ENCODE assay signal across 1 cellular context in the genomic region with DNA sequence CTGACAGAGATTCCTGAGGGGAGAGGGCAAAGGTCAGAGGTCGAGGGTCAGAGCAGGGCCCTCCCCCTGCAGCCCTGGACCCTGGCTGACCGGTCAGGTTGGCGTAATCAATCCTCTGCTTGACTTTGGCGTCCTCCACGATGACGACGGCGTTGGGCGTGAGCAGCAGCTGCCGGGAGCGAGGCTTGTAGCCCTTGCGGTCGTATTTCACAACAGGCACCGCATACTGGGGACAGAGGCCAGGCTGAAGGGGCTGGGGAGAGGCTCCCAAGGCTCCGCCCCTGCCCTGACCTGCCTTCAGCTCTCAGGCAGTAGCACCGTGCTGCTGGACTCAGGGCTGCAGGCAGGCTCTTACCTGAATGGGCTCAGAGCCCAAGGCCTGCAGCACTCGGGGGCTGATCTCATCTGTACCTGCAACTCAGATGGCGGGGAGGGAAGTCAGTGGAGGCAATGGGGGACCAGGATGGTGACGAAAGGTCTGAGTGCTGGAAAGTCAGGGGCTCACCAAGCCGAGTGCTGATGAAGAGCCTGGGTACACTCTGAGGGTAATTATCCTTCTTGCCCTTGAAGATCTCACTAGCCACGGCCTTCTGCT.
TF ChIP-seq lines count a peak whose summit lies in the region.

No MANE protein-coding gene starts in this region.

TF ChIP-seq in HepG2, 621 proteins besides CTCF, POLR2A, EP300 and RAD21 (continued from another document and continues in another):
- TF ChIP-seq, protein P1, sequence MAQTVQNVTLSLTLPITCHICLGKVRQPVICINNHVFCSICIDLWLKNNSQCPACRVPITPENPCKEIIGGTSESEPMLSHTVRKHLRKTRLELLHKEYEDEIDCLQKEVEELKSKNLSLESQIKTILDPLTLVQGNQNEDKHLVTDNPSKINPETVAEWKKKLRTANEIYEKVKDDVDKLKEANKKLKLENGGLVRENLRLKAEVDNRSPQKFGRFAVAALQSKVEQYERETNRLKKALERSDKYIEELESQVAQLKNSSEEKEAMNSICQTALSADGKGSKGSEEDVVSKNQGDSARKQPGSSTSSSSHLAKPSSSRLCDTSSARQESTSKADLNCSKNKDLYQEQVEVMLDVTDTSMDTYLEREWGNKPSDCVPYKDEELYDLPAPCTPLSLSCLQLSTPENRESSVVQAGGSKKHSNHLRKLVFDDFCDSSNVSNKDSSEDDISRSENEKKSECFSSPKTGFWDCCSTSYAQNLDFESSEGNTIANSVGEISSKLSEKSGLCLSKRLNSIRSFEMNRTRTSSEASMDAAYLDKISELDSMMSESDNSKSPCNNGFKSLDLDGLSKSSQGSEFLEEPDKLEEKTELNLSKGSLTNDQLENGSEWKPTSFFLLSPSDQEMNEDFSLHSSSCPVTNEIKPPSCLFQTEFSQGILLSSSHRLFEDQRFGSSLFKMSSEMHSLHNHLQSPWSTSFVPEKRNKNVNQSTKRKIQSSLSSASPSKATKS (CRISPR knock-in tag; IDR thresholded peaks at IDR 0.05) = no peak
- TF ChIP-seq ZFP41 (CRISPR knock-in tag; IDR thresholded peaks at IDR 0.05; ENCODE audit: borderline replicate concordance) (no peak), RCOR2 (CRISPR knock-in tag; IDR thresholded peaks at IDR 0.05) (peak; percentile 27; the same call in 1 of the 2 replicates), ATM (IDR thresholded peaks at IDR 0.05; ENCODE audit: borderline replicate concordance) (no peak), STAG1 (CRISPR knock-in tag; IDR thresholded peaks at IDR 0.05) (peak; percentile 37), GFI1 (CRISPR knock-in tag; IDR thresholded peaks at IDR 0.05; ENCODE audit: borderline replicate concordance) (no peak), JUND (CRISPR knock-in tag; IDR thresholded peaks at IDR 0.05) (peak; percentile 51; the same call in 1 of the 2 replicates), ZNF484 (CRISPR knock-in tag; IDR thresholded peaks at IDR 0.05; ENCODE audit: borderline replicate concordance, low read depth) (no peak), ZNF570 (CRISPR knock-in tag; IDR thresholded peaks at IDR 0.05; ENCODE audit: borderline replicate concordance) (no peak), HIVEP1 (CRISPR knock-in tag; IDR thresholded peaks at IDR 0.05) (peak; percentile 83), U2AF2 (IDR thresholded peaks at IDR 0.05; ENCODE audit: low read depth, low read length) (no peak), NFYB (CRISPR knock-in tag; IDR thresholded peaks at IDR 0.05) (no peak; the same call in 1 of the 2 replicates), HCFC1 (IDR thresholded peaks at IDR 0.05; ENCODE audit: low read depth, low read length) (no peak), ZBTB38 (CRISPR knock-in tag; IDR thresholded peaks at IDR 0.05) (peak; percentile 74; the same call in 1 of the 2 replicates), ZMYM2 (CRISPR knock-in tag; IDR thresholded peaks at IDR 0.05) (0 out of 2 replicates have a peak, but pooled peaks have one; percentile 49), ELF1 (CRISPR knock-in tag; IDR thresholded peaks at IDR 0.05) (peak; percentile 21; the same call in 1 of the 2 replicates), TCF12 (IDR thresholded peaks at IDR 0.05) (no peak), TCF12 (CRISPR knock-in tag; IDR thresholded peaks at IDR 0.05) (no peak), RBM39 (IDR thresholded peaks at IDR 0.05; ENCODE audit: low read depth, low read length, poor library complexity, severe bottlenecking) (no peak), SMAD3 (CRISPR knock-in tag; IDR thresholded peaks at IDR 0.05) (no peak; the same call in 1 of the 2 replicates), ZNF326 (CRISPR knock-in tag; IDR thresholded peaks at IDR 0.05; ENCODE audit: borderline replicate concordance) (no peak), ZNF44 (CRISPR knock-in tag; IDR thresholded peaks at IDR 0.05) (0 out of 2 replicates have a peak, but pooled peaks have one; percentile 18), TBL1XR1 (IDR thresholded peaks at IDR 0.05; ENCODE audit: borderline replicate concordance, low read length, partially characterized antibody) (no peak), TGIF2 (CRISPR knock-in tag; IDR thresholded peaks at IDR 0.05) (0 out of 2 replicates have a peak, but pooled peaks have one; percentile 23), ZBTB20 (CRISPR knock-in tag; IDR thresholded peaks at IDR 0.05; ENCODE audit: borderline replicate concordance, low read depth) (0 out of 2 replicates have a peak, but pooled peaks have one; percentile 51), ZNF563 (CRISPR knock-in tag; IDR thresholded peaks at IDR 0.05) (peak; percentile 99)
- TF ChIP-seq, protein P2, sequence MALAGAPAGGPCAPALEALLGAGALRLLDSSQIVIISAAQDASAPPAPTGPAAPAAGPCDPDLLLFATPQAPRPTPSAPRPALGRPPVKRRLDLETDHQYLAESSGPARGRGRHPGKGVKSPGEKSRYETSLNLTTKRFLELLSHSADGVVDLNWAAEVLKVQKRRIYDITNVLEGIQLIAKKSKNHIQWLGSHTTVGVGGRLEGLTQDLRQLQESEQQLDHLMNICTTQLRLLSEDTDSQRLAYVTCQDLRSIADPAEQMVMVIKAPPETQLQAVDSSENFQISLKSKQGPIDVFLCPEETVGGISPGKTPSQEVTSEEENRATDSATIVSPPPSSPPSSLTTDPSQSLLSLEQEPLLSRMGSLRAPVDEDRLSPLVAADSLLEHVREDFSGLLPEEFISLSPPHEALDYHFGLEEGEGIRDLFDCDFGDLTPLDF (CRISPR knock-in tag; IDR thresholded peaks at IDR 0.05) = no peak
- TF ChIP-seq, protein P3, sequence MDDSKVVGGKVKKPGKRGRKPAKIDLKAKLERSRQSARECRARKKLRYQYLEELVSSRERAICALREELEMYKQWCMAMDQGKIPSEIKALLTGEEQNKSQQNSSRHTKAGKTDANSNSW (CRISPR knock-in tag; IDR thresholded peaks at IDR 0.05; ENCODE audit: borderline replicate concordance) = no peak
- TF ChIP-seq, protein P4, sequence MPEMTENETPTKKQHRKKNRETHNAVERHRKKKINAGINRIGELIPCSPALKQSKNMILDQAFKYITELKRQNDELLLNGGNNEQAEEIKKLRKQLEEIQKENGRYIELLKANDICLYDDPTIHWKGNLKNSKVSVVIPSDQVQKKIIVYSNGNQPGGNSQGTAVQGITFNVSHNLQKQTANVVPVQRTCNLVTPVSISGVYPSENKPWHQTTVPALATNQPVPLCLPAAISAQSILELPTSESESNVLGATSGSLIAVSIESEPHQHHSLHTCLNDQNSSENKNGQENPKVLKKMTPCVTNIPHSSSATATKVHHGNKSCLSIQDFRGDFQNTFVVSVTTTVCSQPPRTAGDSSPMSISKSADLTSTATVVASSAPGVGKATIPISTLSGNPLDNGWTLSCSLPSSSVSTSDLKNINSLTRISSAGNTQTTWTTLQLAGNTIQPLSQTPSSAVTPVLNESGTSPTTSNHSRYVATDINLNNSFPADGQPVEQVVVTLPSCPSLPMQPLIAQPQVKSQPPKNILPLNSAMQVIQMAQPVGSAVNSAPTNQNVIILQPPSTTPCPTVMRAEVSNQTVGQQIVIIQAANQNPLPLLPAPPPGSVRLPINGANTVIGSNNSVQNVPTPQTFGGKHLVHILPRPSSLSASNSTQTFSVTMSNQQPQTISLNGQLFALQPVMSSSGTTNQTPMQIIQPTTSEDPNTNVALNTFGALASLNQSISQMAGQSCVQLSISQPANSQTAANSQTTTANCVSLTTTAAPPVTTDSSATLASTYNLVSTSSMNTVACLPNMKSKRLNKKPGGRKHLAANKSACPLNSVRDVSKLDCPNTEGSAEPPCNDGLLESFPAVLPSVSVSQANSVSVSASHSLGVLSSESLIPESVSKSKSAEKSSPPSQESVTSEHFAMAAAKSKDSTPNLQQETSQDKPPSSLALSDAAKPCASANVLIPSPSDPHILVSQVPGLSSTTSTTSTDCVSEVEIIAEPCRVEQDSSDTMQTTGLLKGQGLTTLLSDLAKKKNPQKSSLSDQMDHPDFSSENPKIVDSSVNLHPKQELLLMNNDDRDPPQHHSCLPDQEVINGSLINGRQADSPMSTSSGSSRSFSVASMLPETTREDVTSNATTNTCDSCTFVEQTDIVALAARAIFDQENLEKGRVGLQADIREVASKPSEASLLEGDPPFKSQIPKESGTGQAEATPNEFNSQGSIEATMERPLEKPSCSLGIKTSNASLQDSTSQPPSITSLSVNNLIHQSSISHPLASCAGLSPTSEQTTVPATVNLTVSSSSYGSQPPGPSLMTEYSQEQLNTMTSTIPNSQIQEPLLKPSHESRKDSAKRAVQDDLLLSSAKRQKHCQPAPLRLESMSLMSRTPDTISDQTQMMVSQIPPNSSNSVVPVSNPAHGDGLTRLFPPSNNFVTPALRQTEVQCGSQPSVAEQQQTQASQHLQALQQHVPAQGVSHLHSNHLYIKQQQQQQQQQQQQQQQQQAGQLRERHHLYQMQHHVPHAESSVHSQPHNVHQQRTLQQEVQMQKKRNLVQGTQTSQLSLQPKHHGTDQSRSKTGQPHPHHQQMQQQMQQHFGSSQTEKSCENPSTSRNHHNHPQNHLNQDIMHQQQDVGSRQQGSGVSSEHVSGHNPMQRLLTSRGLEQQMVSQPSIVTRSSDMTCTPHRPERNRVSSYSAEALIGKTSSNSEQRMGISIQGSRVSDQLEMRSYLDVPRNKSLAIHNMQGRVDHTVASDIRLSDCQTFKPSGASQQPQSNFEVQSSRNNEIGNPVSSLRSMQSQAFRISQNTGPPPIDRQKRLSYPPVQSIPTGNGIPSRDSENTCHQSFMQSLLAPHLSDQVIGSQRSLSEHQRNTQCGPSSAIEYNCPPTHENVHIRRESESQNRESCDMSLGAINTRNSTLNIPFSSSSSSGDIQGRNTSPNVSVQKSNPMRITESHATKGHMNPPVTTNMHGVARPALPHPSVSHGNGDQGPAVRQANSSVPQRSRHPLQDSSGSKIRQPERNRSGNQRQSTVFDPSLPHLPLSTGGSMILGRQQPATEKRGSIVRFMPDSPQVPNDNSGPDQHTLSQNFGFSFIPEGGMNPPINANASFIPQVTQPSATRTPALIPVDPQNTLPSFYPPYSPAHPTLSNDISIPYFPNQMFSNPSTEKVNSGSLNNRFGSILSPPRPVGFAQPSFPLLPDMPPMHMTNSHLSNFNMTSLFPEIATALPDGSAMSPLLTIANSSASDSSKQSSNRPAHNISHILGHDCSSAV (CRISPR knock-in tag; IDR thresholded peaks at IDR 0.05; ENCODE audit: borderline replicate concordance) = no peak
- TF ChIP-seq, protein P5, sequence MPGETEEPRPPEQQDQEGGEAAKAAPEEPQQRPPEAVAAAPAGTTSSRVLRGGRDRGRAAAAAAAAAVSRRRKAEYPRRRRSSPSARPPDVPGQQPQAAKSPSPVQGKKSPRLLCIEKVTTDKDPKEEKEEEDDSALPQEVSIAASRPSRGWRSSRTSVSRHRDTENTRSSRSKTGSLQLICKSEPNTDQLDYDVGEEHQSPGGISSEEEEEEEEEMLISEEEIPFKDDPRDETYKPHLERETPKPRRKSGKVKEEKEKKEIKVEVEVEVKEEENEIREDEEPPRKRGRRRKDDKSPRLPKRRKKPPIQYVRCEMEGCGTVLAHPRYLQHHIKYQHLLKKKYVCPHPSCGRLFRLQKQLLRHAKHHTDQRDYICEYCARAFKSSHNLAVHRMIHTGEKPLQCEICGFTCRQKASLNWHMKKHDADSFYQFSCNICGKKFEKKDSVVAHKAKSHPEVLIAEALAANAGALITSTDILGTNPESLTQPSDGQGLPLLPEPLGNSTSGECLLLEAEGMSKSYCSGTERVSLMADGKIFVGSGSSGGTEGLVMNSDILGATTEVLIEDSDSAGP (CRISPR knock-in tag; IDR thresholded peaks at IDR 0.05; ENCODE audit: borderline replicate concordance) = no peak; the same call in 1 of the 2 replicates
- TF ChIP-seq, protein P6, sequence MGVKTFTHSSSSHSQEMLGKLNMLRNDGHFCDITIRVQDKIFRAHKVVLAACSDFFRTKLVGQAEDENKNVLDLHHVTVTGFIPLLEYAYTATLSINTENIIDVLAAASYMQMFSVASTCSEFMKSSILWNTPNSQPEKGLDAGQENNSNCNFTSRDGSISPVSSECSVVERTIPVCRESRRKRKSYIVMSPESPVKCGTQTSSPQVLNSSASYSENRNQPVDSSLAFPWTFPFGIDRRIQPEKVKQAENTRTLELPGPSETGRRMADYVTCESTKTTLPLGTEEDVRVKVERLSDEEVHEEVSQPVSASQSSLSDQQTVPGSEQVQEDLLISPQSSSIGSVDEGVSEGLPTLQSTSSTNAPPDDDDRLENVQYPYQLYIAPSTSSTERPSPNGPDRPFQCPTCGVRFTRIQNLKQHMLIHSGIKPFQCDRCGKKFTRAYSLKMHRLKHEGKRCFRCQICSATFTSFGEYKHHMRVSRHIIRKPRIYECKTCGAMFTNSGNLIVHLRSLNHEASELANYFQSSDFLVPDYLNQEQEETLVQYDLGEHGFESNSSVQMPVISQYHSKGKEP (CRISPR knock-in tag; IDR thresholded peaks at IDR 0.05) = no peak
- TF ChIP-seq, protein P7, sequence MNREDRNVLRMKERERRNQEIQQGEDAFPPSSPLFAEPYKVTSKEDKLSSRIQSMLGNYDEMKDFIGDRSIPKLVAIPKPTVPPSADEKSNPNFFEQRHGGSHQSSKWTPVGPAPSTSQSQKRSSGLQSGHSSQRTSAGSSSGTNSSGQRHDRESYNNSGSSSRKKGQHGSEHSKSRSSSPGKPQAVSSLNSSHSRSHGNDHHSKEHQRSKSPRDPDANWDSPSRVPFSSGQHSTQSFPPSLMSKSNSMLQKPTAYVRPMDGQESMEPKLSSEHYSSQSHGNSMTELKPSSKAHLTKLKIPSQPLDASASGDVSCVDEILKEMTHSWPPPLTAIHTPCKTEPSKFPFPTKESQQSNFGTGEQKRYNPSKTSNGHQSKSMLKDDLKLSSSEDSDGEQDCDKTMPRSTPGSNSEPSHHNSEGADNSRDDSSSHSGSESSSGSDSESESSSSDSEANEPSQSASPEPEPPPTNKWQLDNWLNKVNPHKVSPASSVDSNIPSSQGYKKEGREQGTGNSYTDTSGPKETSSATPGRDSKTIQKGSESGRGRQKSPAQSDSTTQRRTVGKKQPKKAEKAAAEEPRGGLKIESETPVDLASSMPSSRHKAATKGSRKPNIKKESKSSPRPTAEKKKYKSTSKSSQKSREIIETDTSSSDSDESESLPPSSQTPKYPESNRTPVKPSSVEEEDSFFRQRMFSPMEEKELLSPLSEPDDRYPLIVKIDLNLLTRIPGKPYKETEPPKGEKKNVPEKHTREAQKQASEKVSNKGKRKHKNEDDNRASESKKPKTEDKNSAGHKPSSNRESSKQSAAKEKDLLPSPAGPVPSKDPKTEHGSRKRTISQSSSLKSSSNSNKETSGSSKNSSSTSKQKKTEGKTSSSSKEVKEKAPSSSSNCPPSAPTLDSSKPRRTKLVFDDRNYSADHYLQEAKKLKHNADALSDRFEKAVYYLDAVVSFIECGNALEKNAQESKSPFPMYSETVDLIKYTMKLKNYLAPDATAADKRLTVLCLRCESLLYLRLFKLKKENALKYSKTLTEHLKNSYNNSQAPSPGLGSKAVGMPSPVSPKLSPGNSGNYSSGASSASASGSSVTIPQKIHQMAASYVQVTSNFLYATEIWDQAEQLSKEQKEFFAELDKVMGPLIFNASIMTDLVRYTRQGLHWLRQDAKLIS (CRISPR knock-in tag; IDR thresholded peaks at IDR 0.05) = no peak
